Comparison of ENCODE assay signal across 15 cellular contexts in genomic region chr12:61821381-61821780, GRCh38.
"Had no signal": no experiment of that assay in that cellular context is flagged by ENCODE, and none has a peak within 500 bp of the region (broad histone marks: within the 10 kb centered on the region; RNA-seq: fewer than 3 reads in every experiment).

No MANE protein-coding gene starts in this region.

- H3K27me3 ChIP-seq: ascending aorta, tibial nerve, uterus had no signal

- H3K4me3 ChIP-seq: ascending aorta, tibial nerve, uterus had no signal

- DNase-seq: activated CD4-positive, alpha-beta T cell treated with anti-CD3 and anti-CD28 coated beads, Interleukin-2, amount 50 U/mL, for 1 hour; activated naive CD4-positive, alpha-beta T cell treated with Interleukin-2 at 50 U/mL for 16 hours; activated T-cell treated with anti-CD3 and anti-CD28 coated beads for 4 hours; glutamatergic neuron; kidney glomerular epithelial cell; nucleus accumbens; posterior cingulate gyrus; retina; stimulated activated CD4-positive, alpha-beta T cell treated with anti-CD3 and anti-CD28 coated beads, Interleukin-4, amount 100 ng/mL, for 1 hour; stimulated activated naive CD4-positive, alpha-beta T cell; uterus had no signal

- H3K4me1 ChIP-seq: ascending aorta, tibial nerve, uterus had no signal

- H3K36me3 ChIP-seq: ascending aorta, tibial nerve, uterus had no signal

- H3K27ac ChIP-seq: ascending aorta, tibial nerve, uterus had no signal

- ATAC-seq: activated CD4-positive, CD25-positive, alpha-beta regulatory T cell treated with anti-CD3 and anti-CD28 coated beads, Interleukin-2, amount 50 U/mL, for 24 hours; natural killer cell treated with Interleukin-12 subunit alpha and Interleukin-12 subunit beta and Interleukin-15 and Interleukin-18, amount 100 ng/mL, for 72 hours had no signal

- H3K9me3 ChIP-seq: ascending aorta, tibial nerve, uterus had no signal
